19 cellular contexts compared by ENCODE assay signal in the genomic region with DNA sequence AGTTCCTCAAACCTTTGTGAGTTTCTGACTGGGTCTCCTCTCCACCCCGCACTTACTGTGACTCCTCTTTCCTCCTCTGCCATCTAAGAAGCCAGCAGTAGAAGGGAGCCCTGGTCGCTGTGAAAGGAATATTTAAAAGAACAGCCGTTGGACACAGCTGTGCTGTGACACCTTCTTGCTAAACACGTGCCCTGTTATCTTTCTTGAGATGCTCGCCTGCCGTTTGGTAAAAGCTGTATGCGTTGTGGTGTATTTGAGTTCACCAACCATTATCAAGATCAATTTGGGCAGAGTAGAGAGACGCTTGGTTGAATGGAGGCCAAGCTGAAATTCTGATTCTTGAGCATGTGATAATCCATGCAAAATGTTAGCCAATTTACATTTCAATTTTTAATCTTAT.
"Had no signal": no experiment of that assay in that cellular context is flagged by ENCODE, and none has a peak within 500 bp of the region (broad histone marks: within the 10 kb centered on the region; RNA-seq: fewer than 3 reads in every experiment).

No MANE protein-coding gene starts in this region.

- H3K27ac Mint-ChIP-seq: activated CD4-positive, alpha-beta T cell treated with anti-CD3 and anti-CD28 coated beads, Interleukin-2, amount 10 ng/mL, durations not matched to agents 24 days and 14 days; activated CD8-positive, alpha-beta memory T cell treated with anti-CD3 and anti-CD28 coated beads, Interleukin-2, amount 10 ng/mL, durations not matched to agents 7 days and 5 days; activated CD8-positive, alpha-beta T cell treated with anti-CD3 and anti-CD28 coated beads for 36 hours; activated naive CD8-positive, alpha-beta T cell treated with anti-CD3 and anti-CD28 coated beads for 36 hours; neural progenitor cell had no signal

- FAIRE-seq: bronchial epithelial cell had no signal

- H3K36me3 ChIP-seq: colonic mucosa, neural progenitor cell had no signal

- H2AFZ ChIP-seq: neural progenitor cell had no signal

- H3K4me3 ChIP-seq: colonic mucosa, gastroesophageal sphincter, heart right ventricle, lower lobe of right lung, neural progenitor cell, sigmoid colon, smooth muscle cell, testis, upper lobe of left lung had no signal

- ATAC-seq: activated CD4-positive, CD25-positive, alpha-beta regulatory T cell treated with anti-CD3 and anti-CD28 coated beads, Interleukin-2, amount 50 U/mL, for 24 hours; activated CD8-positive, alpha-beta memory T cell treated with anti-CD3 and anti-CD28 coated beads, Interleukin-2, amount 10 ng/mL, durations not matched to agents 7 days and 5 days; activated CD8-positive, alpha-beta T cell treated with anti-CD3 and anti-CD28 coated beads for 36 hours; gastroesophageal sphincter; heart right ventricle; lower lobe of right lung had no signal

- H3K9me3 Mint-ChIP-seq: activated CD4-positive, alpha-beta T cell treated with anti-CD3 and anti-CD28 coated beads, Interleukin-2, amount 10 ng/mL, durations not matched to agents 24 days and 14 days; activated CD8-positive, alpha-beta T cell treated with anti-CD3 and anti-CD28 coated beads for 36 hours; activated naive CD8-positive, alpha-beta T cell treated with anti-CD3 and anti-CD28 coated beads for 36 hours; naive B cell; neural progenitor cell had no signal

- H3K4me3 Mint-ChIP-seq: activated CD4-positive, alpha-beta T cell treated with anti-CD3 and anti-CD28 coated beads, Interleukin-2, amount 10 ng/mL, durations not matched to agents 24 days and 14 days; activated CD8-positive, alpha-beta memory T cell treated with anti-CD3 and anti-CD28 coated beads, Interleukin-2, amount 10 ng/mL, durations not matched to agents 7 days and 5 days; activated CD8-positive, alpha-beta T cell treated with anti-CD3 and anti-CD28 coated beads for 36 hours; activated naive CD8-positive, alpha-beta T cell treated with anti-CD3 and anti-CD28 coated beads for 36 hours; neural progenitor cell had no signal

- H3K4me2 ChIP-seq: neural progenitor cell had no signal

- H3K9me3 ChIP-seq: colonic mucosa, gastroesophageal sphincter, heart right ventricle, lower lobe of right lung, sigmoid colon, testis, upper lobe of left lung had no signal

- H3K27me3 Mint-ChIP-seq: activated CD4-positive, alpha-beta T cell treated with anti-CD3 and anti-CD28 coated beads, Interleukin-2, amount 10 ng/mL, durations not matched to agents 24 days and 14 days; activated CD8-positive, alpha-beta memory T cell treated with anti-CD3 and anti-CD28 coated beads, Interleukin-2, amount 10 ng/mL, durations not matched to agents 7 days and 5 days; activated CD8-positive, alpha-beta T cell treated with anti-CD3 and anti-CD28 coated beads for 36 hours; activated naive CD8-positive, alpha-beta T cell treated with anti-CD3 and anti-CD28 coated beads for 36 hours; naive B cell had no signal

- H3K27ac ChIP-seq: colonic mucosa, gastroesophageal sphincter, heart right ventricle, lower lobe of right lung, neural progenitor cell, sigmoid colon, testis, upper lobe of left lung had no signal

- DNase-seq: activated CD4-positive, alpha-beta T cell treated with anti-CD3 and anti-CD28 coated beads, Interleukin-2, amount 10 ng/mL, durations not matched to agents 24 days and 14 days; activated CD8-positive, alpha-beta memory T cell treated with anti-CD3 and anti-CD28 coated beads, Interleukin-2, amount 10 ng/mL, durations not matched to agents 7 days and 5 days; activated CD8-positive, alpha-beta T cell treated with anti-CD3 and anti-CD28 coated beads for 36 hours; activated naive CD8-positive, alpha-beta T cell treated with anti-CD3 and anti-CD28 coated beads for 36 hours; colonic mucosa; heart right ventricle; lower lobe of right lung; naive B cell; retina; sigmoid colon; stimulated activated CD4-positive, alpha-beta T cell treated with anti-CD3 and anti-CD28 coated beads, Interleukin-2, amount 100 ng/mL, for 48 hours; T1000; testis; upper lobe of left lung had no signal

- H3K27me3 ChIP-seq: colonic mucosa, gastroesophageal sphincter, heart right ventricle, neural progenitor cell, sigmoid colon, testis, upper lobe of left lung had no signal

- H3K9ac ChIP-seq: neural progenitor cell had no signal
